Comparison of ENCODE assay signal across 20 cellular contexts in genomic region chr16:11610580-11610979, GRCh38. TPM values are rescaled to one million over a fixed set of nuclear protein-coding genes. Genes with fewer than 3 reads are reported as not detected.
DNase-seq lines count a peak whose midpoint lies in the region; ATAC-seq and TF ChIP-seq lines count a peak whose summit lies in the region.
"Had no signal": no experiment of that assay in that cellular context is flagged by ENCODE, and none has a peak within 500 bp of the region (broad histone marks: within the 10 kb centered on the region; RNA-seq: fewer than 3 reads in every experiment).

No MANE protein-coding gene starts in this region.

- H3K79me2 ChIP-seq in PC-9 (ENCODE audit: low read depth): no peaks in the 10 kb centered on the region
- no peaks in the 10 kb centered on the region for H3K79me2 ChIP-seq in hepatocyte
- H3K79me2 ChIP-seq: parathyroid adenoma had no signal

- H3F3A ChIP-seq in PC-9 (ENCODE audit: insufficient read depth, low read depth): peaks cover 67% of the 10 kb centered on the region

- 76% methylated on average over 6 of the region's 6 CpGs for WGBS in hepatocyte (ENCODE audit: low lambda C conversion rate, missing lambda C conversion rate)
- 67 to 79% (median 71%) methylated on average over 6 of the region's 6 CpGs for WGBS in spleen, 5 donors

- H3K4me3 ChIP-seq in PC-9 (no peak overlapping the region), hepatocyte (no peak overlapping the region), spleen (no peak overlapping the region)
- H3K4me3 ChIP-seq: esophagus squamous epithelium, left ventricle myocardium inferior had no signal

- peak overlapping the region; percentile 59 for H3K27ac Mint-ChIP-seq in activated naive CD4-positive, alpha-beta T cell treated with anti-CD3 and anti-CD28 coated beads, Interleukin-2, amount 50 U/mL, for 24 hours
- peak overlapping the region in 1 of 2 donors; percentile 10 for H3K27ac Mint-ChIP-seq in activated naive CD4-positive, alpha-beta T cell treated with anti-CD3 and anti-CD28 coated beads, Interleukin-2, amount 50 U/mL, for 72 hours
- H3K27ac Mint-ChIP-seq: activated CD4-positive, alpha-beta T cell treated with anti-CD3 and anti-CD28 coated beads, Interleukin-2, amount 10 ng/mL, durations not matched to agents 24 days and 14 days had no signal

- H3K9me2 ChIP-seq in PC-9 (ENCODE audit: insufficient read depth): no peaks in the 10 kb centered on the region
- no peaks in the 10 kb centered on the region for H3K9me2 ChIP-seq in hepatocyte (replicated peaks; ENCODE audit: insufficient read depth)

- BruUV-seq in PC-9 (replicated peaks; lab: Mats Ljungman, UMichigan): no TSS peak

- CTCF ChIA-PET in PC-9 (lab: Charles Lee): no interaction called here

- H3K9me3 ChIP-seq in PC-9 (ENCODE audit: insufficient read depth, low read depth) (no peaks in the 10 kb centered on the region), hepatocyte (ENCODE audit: low read depth) (no peaks in the 10 kb centered on the region), spleen (no peaks in the 10 kb centered on the region)
- H3K9me3 ChIP-seq: esophagus squamous epithelium, left ventricle myocardium inferior had no signal

- H3K36me3 ChIP-seq in PC-9 (ENCODE audit: low read depth): no peaks in the 10 kb centered on the region
- no peaks in the 10 kb centered on the region for H3K36me3 ChIP-seq in hepatocyte (replicated peaks; ENCODE audit: insufficient read depth, low read depth)
- H3K36me3 ChIP-seq in spleen: no peaks in the 10 kb centered on the region
- H3K36me3 ChIP-seq: esophagus squamous epithelium, left ventricle myocardium inferior had no signal

- H3K4me1 ChIP-seq in PC-9 (replicated peaks; ENCODE audit: insufficient read depth) (peaks cover 76% of the 10 kb centered on the region), hepatocyte (ENCODE audit: insufficient read depth) (peaks cover 14% of the 10 kb centered on the region), spleen (peaks cover 3 to 82% (median 49%) of the 10 kb centered on the region in 6 donors)

- no peak for TF ChIP-seq POLR2A in spleen (IDR thresholded peaks at IDR 0.05)

- H2AFZ ChIP-seq in PC-9 (no peak overlapping the region), hepatocyte (no peak overlapping the region)

- H3K36me3 Mint-ChIP-seq in activated naive CD4-positive, alpha-beta T cell treated with anti-CD3 and anti-CD28 coated beads, Interleukin-2, amount 50 U/mL, for 24 hours: no peaks in the 10 kb centered on the region
- no peaks in the 10 kb centered on the region for H3K36me3 Mint-ChIP-seq in activated naive CD4-positive, alpha-beta T cell treated with anti-CD3 and anti-CD28 coated beads, Interleukin-2, amount 50 U/mL, for 72 hours

- no peak for TF ChIP-seq CTCF in PC-9 (conservative IDR thresholded peaks at IDR 0.05)
- no peak for TF ChIP-seq CTCF in hepatocyte (IDR thresholded peaks at IDR 0.05; ENCODE audit: poor library complexity)
- no peak for TF ChIP-seq CTCF in spleen (IDR thresholded peaks at IDR 0.05 in 8 of 11, conservative IDR thresholded peaks at IDR 0.05 in 3 of 11)

- H3K27me3 Mint-ChIP-seq in activated naive CD4-positive, alpha-beta T cell treated with anti-CD3 and anti-CD28 coated beads, Interleukin-2, amount 50 U/mL, for 24 hours: no peaks in the 10 kb centered on the region
- H3K27me3 Mint-ChIP-seq: central memory CD8-positive, alpha-beta T cell had no signal

- no peak for ATAC-seq in activated naive CD4-positive, alpha-beta T cell treated with anti-CD3 and anti-CD28 coated beads, Interleukin-2, amount 50 U/mL, for 72 hours
- ATAC-seq in HG02759 (IDR thresholded peaks at IDR 0.05; ENCODE audit: unreplicated experiment): no peak

- H3K27me3 ChIP-seq in PC-9 (ENCODE audit: insufficient read depth, low read depth): no peaks in the 10 kb centered on the region
- no peaks in the 10 kb centered on the region for H3K27me3 ChIP-seq in hepatocyte
- peaks cover 0 to 16% (median 0%) of the 10 kb centered on the region in 7 donors for H3K27me3 ChIP-seq in spleen (replicated peaks in 1 of 7)
- H3K27me3 ChIP-seq: esophagus squamous epithelium had no signal

- H3K4me3 Mint-ChIP-seq in activated naive CD4-positive, alpha-beta T cell treated with anti-CD3 and anti-CD28 coated beads, Interleukin-2, amount 50 U/mL, for 24 hours: no peak overlapping the region
- H3K4me3 Mint-ChIP-seq: activated CD4-positive, alpha-beta T cell treated with anti-CD3 and anti-CD28 coated beads, Interleukin-2, amount 10 ng/mL, durations not matched to agents 24 days and 14 days; central memory CD8-positive, alpha-beta T cell had no signal

- intact Hi-C loops in PC-9 (cut with micrococcal nuclease; ENCODE audit: unreplicated experiment) (no loop called here), spleen (cut with DNase I; ENCODE audit: low total_unique reads) (no loop called here)

- H3K27ac ChIP-seq in PC-9 (peak overlapping the region; percentile 94), hepatocyte (peak overlapping the region; percentile 5), spleen (peak overlapping the region in 4 of 8 donors; percentile 20 to 95 (median 66))
- H3K27ac ChIP-seq: esophagus squamous epithelium, left ventricle myocardium inferior had no signal

- 0 out of 2 replicates have a peak overlapping the region, but pooled peaks have one; percentile 42 for H3K4me2 ChIP-seq in PC-9
- H3K4me2 ChIP-seq in hepatocyte: no peak overlapping the region

- H3K9me3 Mint-ChIP-seq in activated naive CD4-positive, alpha-beta T cell treated with anti-CD3 and anti-CD28 coated beads, Interleukin-2, amount 50 U/mL, for 24 hours: no peaks in the 10 kb centered on the region
- no peaks in the 10 kb centered on the region for H3K9me3 Mint-ChIP-seq in activated naive CD4-positive, alpha-beta T cell treated with anti-CD3 and anti-CD28 coated beads, Interleukin-2, amount 50 U/mL, for 72 hours
- H3K9me3 Mint-ChIP-seq: activated CD4-positive, alpha-beta T cell treated with anti-CD3 and anti-CD28 coated beads, Interleukin-2, amount 10 ng/mL, durations not matched to agents 24 days and 14 days; central memory CD8-positive, alpha-beta T cell had no signal

- no peak for DNase-seq in activated naive CD4-positive, alpha-beta T cell treated with anti-CD3 and anti-CD28 coated beads, Interleukin-2, amount 50 U/mL, for 72 hours (ENCODE audit: low spot score in 2 of 2)
- DNase-seq in PC-9 (no peak), hepatocyte (ENCODE audit: low spot score) (no peak), spleen (peak; percentile 42), NCI-H187 (lab: John Stamatoyannopoulos, UW) (no peak), putamen (ENCODE audit: low spot score) (no peak)
- DNase-seq: activated CD4-positive, alpha-beta T cell treated with anti-CD3 and anti-CD28 coated beads, Interleukin-2, amount 10 ng/mL, durations not matched to agents 24 days and 14 days; activated CD8-positive, alpha-beta memory T cell treated with anti-CD3 and anti-CD28 coated beads, Interleukin-2, amount 50 U/mL, for 4 hours; activated effector memory CD4-positive, alpha-beta T cell treated with Interleukin-2 at 50 U/mL for 16 hours; effector CD4-positive, alpha-beta T cell; esophagus squamous epithelium; left ventricle myocardium inferior; NCI-H1930; NCI-H510A treated with DMSO at 0.1 percent for 48 hours; SHP77; stimulated activated CD4-positive, alpha-beta T cell treated with anti-CD3 and anti-CD28 coated beads, Interleukin-2, amount 100 ng/mL, for 48 hours had no signal

- no peaks in the 10 kb centered on the region for H4K20me1 ChIP-seq in PC-9 (ENCODE audit: insufficient read depth)
- H4K20me1 ChIP-seq in hepatocyte (ENCODE audit: insufficient read depth, poor library complexity, severe bottlenecking): no peaks in the 10 kb centered on the region

- POLR2A ChIA-PET in PC-9 (lab: Charles Lee; ENCODE audit: unreplicated experiment): interaction anchor here (0.6 kb wide), 1 partner anchor 24 kb away, joined by 5 read pairs; the partner anchor contains the start of gene LITAF

- H3K4me1 Mint-ChIP-seq in activated naive CD4-positive, alpha-beta T cell treated with anti-CD3 and anti-CD28 coated beads, Interleukin-2, amount 50 U/mL, for 24 hours: peaks cover 42% of the 10 kb centered on the region

RNA-seq across cellular contexts. Expression of gene LITAF, which starts 23.9 kb away (rescaled TPM):
- total RNA-seq in activated naive CD4-positive, alpha-beta T cell treated with anti-CD3 and anti-CD28 coated beads, Interleukin-2, amount 50 U/mL, for 72 hours: 100 to 1,000 TPM in 1 of 2 donors, 10 to 100 TPM in 1; 91.0 to 112 TPM
- total RNA-seq in PC-9 (2021) (232 and 244 TPM in 2 replicates), hepatocyte (65.6 and 78.9 TPM in 2 replicates), spleen (100 to 1,000 TPM; 114 to 312 (median 190) TPM)
- polyA plus RNA-seq in hepatocyte (119 and 134 TPM in 2 replicates), spleen (10 to 100 TPM; 55.8 to 87.4 (median 58.9) TPM)

RNA-seq across cellular contexts. Expression of gene SNN, which starts 57.7 kb away (rescaled TPM):
- 10 to 100 TPM; 11.0 to 14.4 TPM for total RNA-seq in activated naive CD4-positive, alpha-beta T cell treated with anti-CD3 and anti-CD28 coated beads, Interleukin-2, amount 50 U/mL, for 72 hours
- total RNA-seq in PC-9 (2021) (12.6 and 17.0 TPM in 2 replicates), hepatocyte (18.8 and 18.9 TPM in 2 replicates), spleen (10 to 100 TPM; 44.5 to 59.5 (median 49.1) TPM)
- polyA plus RNA-seq in hepatocyte (16.4 and 16.7 TPM in 2 replicates), spleen (10 to 100 TPM; 22.3 to 53.7 (median 25.1) TPM)
